18 cellular contexts compared by ENCODE assay signal in the genomic region with DNA sequence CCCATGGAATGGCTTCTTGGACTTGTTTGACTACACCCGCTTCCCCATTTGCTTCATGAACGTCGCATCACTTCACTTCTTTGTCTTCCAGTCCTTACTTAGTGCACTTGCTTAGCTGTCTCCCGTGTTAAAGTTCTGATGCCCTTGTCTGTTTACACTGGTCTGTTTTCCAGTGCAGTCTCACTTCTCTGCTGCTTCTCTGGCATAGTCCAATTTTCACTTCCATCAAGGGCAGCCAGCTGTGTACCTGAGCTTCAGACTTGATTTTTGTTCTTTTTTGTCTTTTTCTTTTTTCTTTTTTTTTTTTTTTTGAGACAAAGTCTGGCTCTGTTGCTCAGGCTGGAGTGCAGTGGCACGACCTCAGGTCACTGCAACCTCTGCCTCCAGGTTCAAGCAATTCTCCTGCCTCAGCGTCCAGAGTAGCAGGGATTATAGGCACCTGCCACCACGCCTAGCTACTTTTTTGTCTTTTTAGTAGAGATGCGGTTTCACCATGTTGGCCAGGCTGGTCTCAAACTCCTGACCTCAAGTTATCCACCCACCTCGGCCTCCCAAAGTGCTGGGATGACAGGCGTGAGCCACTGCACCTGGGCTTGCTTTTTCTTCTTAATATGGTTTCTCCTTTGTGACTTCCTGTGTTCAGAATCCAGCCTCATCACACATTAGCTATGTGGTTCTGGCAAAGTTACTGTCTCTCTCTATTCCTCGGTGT.
A peak's percentile ranks its signal among the peaks of the same experiment; 100 is the strongest.
DNase-seq lines count a peak whose midpoint lies in the region; ATAC-seq and TF ChIP-seq lines count a peak whose summit lies in the region.
"Had no signal": no experiment of that assay in that cellular context is flagged by ENCODE, and none has a peak within 500 bp of the region (broad histone marks: within the 10 kb centered on the region; RNA-seq: fewer than 3 reads in every experiment).

No MANE protein-coding gene starts in this region.

- H3K4me1 Mint-ChIP-seq in endothelial cell (ENCODE audit: unreplicated experiment) = peaks cover 22% of the 10 kb centered on the region

- H3K9me3 ChIP-seq in left ventricle myocardium inferior (replicated peaks) (peaks cover 3% of the 10 kb centered on the region), right atrium auricular region (no peaks in the 10 kb centered on the region)
- H3K9me3 ChIP-seq: Peyer's patch had no signal

- H3K27me3 ChIP-seq in left ventricle myocardium inferior (ENCODE audit: low read depth) (no peaks in the 10 kb centered on the region), right atrium auricular region (no peaks in the 10 kb centered on the region)
- H3K27me3 ChIP-seq: Peyer's patch had no signal

- DNase-seq in left ventricle myocardium inferior = no peak
- DNase-seq in right atrium auricular region (ENCODE audit: low spot score) = no peak
- peak; percentile 41 for DNase-seq in NOMO-1 treated with DMSO at 0.1 percent for 48 hours (lab: John Stamatoyannopoulos, UW; ENCODE audit: unreplicated experiment)
- no peak for DNase-seq in endothelial cell (ENCODE audit: low spot score)
- DNase-seq in DMS153 (lab: John Stamatoyannopoulos, UW) = no peak
- no peak for DNase-seq in stimulated activated CD4-positive, alpha-beta T cell treated with anti-CD3 and anti-CD28 coated beads, Interleukin-4, amount 100 ng/mL, for 1 hour
- DNase-seq in NCI-H1417 treated with DMSO at 0.1 percent for 48 hours (lab: John Stamatoyannopoulos, UW) = no peak
- DNase-seq: CD8-positive, alpha-beta T cell; DMS 273 treated with DMSO at 0.1 percent for 48 hours; H7; Karpas-422; NCI-H1048; NCI-H2107; NCI-H226; NCI-H69; Peyer's patch; SIG-M5 had no signal

- peaks cover 19% of the 10 kb centered on the region for H3K27me3 Mint-ChIP-seq in endothelial cell (ENCODE audit: unreplicated experiment)

- peak overlapping the region; percentile 12 for H3K27ac ChIP-seq in left ventricle myocardium inferior (replicated peaks)
- H3K27ac ChIP-seq in right atrium auricular region = no peak overlapping the region
- H3K27ac ChIP-seq: Peyer's patch had no signal

- peak overlapping the region; percentile 37 for H3K4me3 Mint-ChIP-seq in endothelial cell (ENCODE audit: unreplicated experiment)
- H3K4me3 Mint-ChIP-seq: CD8-positive, alpha-beta T cell had no signal

- H3K4me1 ChIP-seq in left ventricle myocardium inferior (no peaks in the 10 kb centered on the region), right atrium auricular region (peaks cover 0 to 6% of the 10 kb centered on the region in 2 donors)
- H3K4me1 ChIP-seq: Peyer's patch had no signal

- H3K36me3 ChIP-seq in left ventricle myocardium inferior (no peaks in the 10 kb centered on the region), right atrium auricular region (no peaks in the 10 kb centered on the region)
- H3K36me3 ChIP-seq: Peyer's patch had no signal

- H3K9me3 Mint-ChIP-seq in endothelial cell (ENCODE audit: unreplicated experiment) = peaks cover 16% of the 10 kb centered on the region

- intact Hi-C loops in left ventricle myocardium inferior (cut with micrococcal nuclease) = no loop called here

- H3K27ac Mint-ChIP-seq in endothelial cell (ENCODE audit: unreplicated experiment) = peak overlapping the region; percentile 62
- H3K27ac Mint-ChIP-seq: CD8-positive, alpha-beta T cell had no signal

- peaks cover 36% of the 10 kb centered on the region for H3K36me3 Mint-ChIP-seq in endothelial cell (ENCODE audit: low read depth, unreplicated experiment)
- H3K36me3 Mint-ChIP-seq: CD8-positive, alpha-beta T cell had no signal

- H3K4me3 ChIP-seq in left ventricle myocardium inferior (no peak overlapping the region), right atrium auricular region (no peak overlapping the region)
- H3K4me3 ChIP-seq: Peyer's patch had no signal

- TF ChIP-seq CTCF in left ventricle myocardium inferior (IDR thresholded peaks at IDR 0.05; ENCODE audit: borderline replicate concordance) (no peak), right atrium auricular region (IDR thresholded peaks at IDR 0.05) (no peak), endothelial cell (IDR thresholded peaks at IDR 0.05; ENCODE audit: unreplicated experiment) (no peak)

- no peak for ATAC-seq in GM18870 (IDR thresholded peaks at IDR 0.05; ENCODE audit: unreplicated experiment)
- ATAC-seq: CD8-positive, alpha-beta T cell had no signal
